23 cellular contexts compared by ENCODE assay signal in the genomic region with DNA sequence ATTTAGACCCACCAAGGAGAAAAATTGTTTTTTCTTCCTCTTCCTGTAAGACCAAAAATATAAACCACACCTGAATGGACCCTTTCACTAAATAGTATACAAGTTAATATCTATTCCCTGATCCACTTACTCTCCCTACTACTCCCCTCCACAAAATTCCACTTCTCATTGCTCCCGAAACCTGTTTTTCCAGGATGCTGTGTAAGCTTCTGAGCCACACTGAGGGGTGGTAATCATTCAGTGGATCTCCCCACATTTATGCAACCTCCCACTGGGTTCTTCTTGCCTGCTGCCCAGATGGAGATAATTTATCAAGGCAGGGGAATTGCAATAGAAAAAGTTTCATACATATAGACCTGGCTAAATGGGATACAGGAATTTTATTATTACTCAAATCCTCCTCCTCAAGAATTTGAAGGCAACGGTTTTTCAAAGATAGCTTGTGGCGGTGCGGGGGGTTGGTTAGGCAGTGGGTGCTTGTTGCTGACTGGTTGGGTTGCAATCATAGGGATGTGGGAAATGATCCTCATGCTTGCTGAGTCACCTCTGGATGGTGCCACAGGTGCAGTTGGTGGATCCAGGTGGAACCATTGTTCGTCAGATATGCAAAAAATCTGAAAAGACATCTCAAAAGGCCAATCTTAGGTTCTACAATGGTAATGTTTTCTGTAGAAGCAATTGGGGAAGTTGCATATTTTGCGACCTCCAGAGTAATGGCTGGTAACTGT.
"Had no signal": no experiment of that assay in that cellular context is flagged by ENCODE, and none has a peak within 500 bp of the region (broad histone marks: within the 10 kb centered on the region; RNA-seq: fewer than 3 reads in every experiment).

No MANE protein-coding gene starts in this region.

- H3K36me3 ChIP-seq: Peyer's patch, SJCRH30 had no signal

- H3K27me3 ChIP-seq: body of pancreas, Peyer's patch, SJCRH30 had no signal

- H3K36me3 Mint-ChIP-seq: activated naive CD4-positive, alpha-beta T cell treated with anti-CD3 and anti-CD28 coated beads, Interleukin-2, amount 50 U/mL, for 24 hours had no signal

- H3K4me1 ChIP-seq: body of pancreas, Peyer's patch, SJCRH30 had no signal

- H3K4me1 Mint-ChIP-seq: activated CD4-positive, alpha-beta T cell treated with anti-CD3 and anti-CD28 coated beads for 36 hours; activated naive CD4-positive, alpha-beta T cell treated with anti-CD3 and anti-CD28 coated beads, Interleukin-2, amount 50 U/mL, for 24 hours; central memory CD8-positive, alpha-beta T cell had no signal

- H3K27me3 Mint-ChIP-seq: activated CD4-positive, alpha-beta T cell treated with anti-CD3 and anti-CD28 coated beads for 36 hours; activated naive CD4-positive, alpha-beta T cell treated with anti-CD3 and anti-CD28 coated beads, Interleukin-2, amount 50 U/mL, for 24 hours; central memory CD8-positive, alpha-beta T cell had no signal

- H3K4me3 ChIP-seq: body of pancreas, Peyer's patch, SJCRH30 had no signal

- H3K9ac ChIP-seq: SK-N-SH had no signal

- H3K27ac ChIP-seq: body of pancreas, Peyer's patch, RWPE1, SJCRH30, VCaP had no signal

- H3K4me3 Mint-ChIP-seq: activated CD4-positive, alpha-beta T cell treated with anti-CD3 and anti-CD28 coated beads for 36 hours; activated CD8-positive, alpha-beta T cell treated with anti-CD3 and anti-CD28 coated beads, Interleukin-2, amount 10 ng/mL, durations not matched to agents 7 days and 5 days; activated naive CD4-positive, alpha-beta T cell treated with anti-CD3 and anti-CD28 coated beads, Interleukin-2, amount 50 U/mL, for 24 hours; central memory CD8-positive, alpha-beta T cell had no signal

- H3K27ac Mint-ChIP-seq: activated CD4-positive, alpha-beta T cell treated with anti-CD3 and anti-CD28 coated beads for 36 hours; activated CD8-positive, alpha-beta T cell treated with anti-CD3 and anti-CD28 coated beads, Interleukin-2, amount 10 ng/mL, durations not matched to agents 7 days and 5 days; activated naive CD4-positive, alpha-beta T cell treated with anti-CD3 and anti-CD28 coated beads, Interleukin-2, amount 50 U/mL, for 24 hours had no signal

- ATAC-seq: activated CD4-positive, alpha-beta T cell treated with anti-CD3 and anti-CD28 coated beads for 36 hours; activated CD8-positive, alpha-beta T cell treated with anti-CD3 and anti-CD28 coated beads, Interleukin-2, amount 10 ng/mL, durations not matched to agents 7 days and 5 days; body of pancreas had no signal

- DNase-seq: activated CD4-positive, alpha-beta T cell treated with anti-CD3 and anti-CD28 coated beads for 36 hours; activated CD8-positive, alpha-beta memory T cell treated with anti-CD3 and anti-CD28 coated beads, Interleukin-2, amount 50 U/mL, for 48 hours; activated CD8-positive, alpha-beta T cell treated with anti-CD3 and anti-CD28 coated beads, Interleukin-2, amount 10 ng/mL, durations not matched to agents 7 days and 5 days; activated effector memory CD4-positive, alpha-beta T cell treated with Interleukin-2 at 50 U/mL for 16 hours; activated naive CD4-positive, alpha-beta T cell; activated T-cell treated with anti-CD3 and anti-CD28 coated beads, Interleukin-2, amount 50 U/mL, for 1 hour; aorta; body of pancreas; NCI-H1048; NCI-H146; NCI-H187 treated with DMSO at 0.1 percent for 48 hours; NCI-H2081 treated with DMSO at 0.1 percent for 48 hours; NCI-H446; NCI-H524; Peyer's patch; Right ventricle myocardium superior; SJCRH30; SK-N-SH; T-helper 1 cell had no signal

- H3K9me3 ChIP-seq: body of pancreas, Peyer's patch, SJCRH30, SK-N-SH had no signal
